In the genomic region with DNA sequence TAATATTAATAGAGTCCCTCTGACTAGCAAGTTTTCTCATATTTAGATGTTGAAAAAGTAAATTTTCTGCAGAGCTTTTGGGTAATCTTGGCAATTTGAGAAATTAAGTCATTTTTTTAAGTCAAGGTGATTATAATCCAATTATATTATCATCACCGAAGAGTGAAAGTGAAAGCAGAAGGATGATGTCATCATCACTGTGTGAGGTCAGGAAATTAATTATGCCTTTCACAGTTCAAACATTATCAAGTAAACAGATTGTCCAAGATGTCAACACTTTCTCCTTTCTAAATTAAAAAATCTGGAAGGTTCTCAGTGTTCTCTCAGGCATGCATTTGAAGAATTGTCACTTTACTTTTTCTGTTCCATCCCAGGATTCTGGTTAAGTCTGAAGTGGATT, we compare ENCODE assay signal across 14 cellular contexts.
"Had no signal": no experiment of that assay in that cellular context is flagged by ENCODE, and none has a peak within 500 bp of the region (broad histone marks: within the 10 kb centered on the region; RNA-seq: fewer than 3 reads in every experiment).

No MANE protein-coding gene starts in this region.

- H3K27ac ChIP-seq: cardiac muscle cell, lower lobe of right lung, right atrium auricular region, skin epidermis, tibial nerve had no signal

- ATAC-seq: activated CD8-positive, alpha-beta memory T cell treated with anti-CD3 and anti-CD28 coated beads, Interleukin-2, amount 10 ng/mL, durations not matched to agents 7 days and 5 days; lower lobe of right lung had no signal

- FAIRE-seq: keratinocyte, urothelium cell line had no signal

- H3K4me1 ChIP-seq: lower lobe of right lung, right atrium auricular region, tibial nerve had no signal

- H3K36me3 ChIP-seq: cardiac muscle cell, lower lobe of right lung, right atrium auricular region, tibial nerve had no signal

- H3K9me3 ChIP-seq: lower lobe of right lung, tibial nerve had no signal

- DNase-seq: activated CD4-positive, alpha-beta memory T cell treated with anti-CD3 and anti-CD28 coated beads, Interleukin-2, amount 10 ng/mL, durations not matched to agents 7 days and 5 days; activated CD4-positive, alpha-beta T cell treated with anti-CD3 and anti-CD28 coated beads for 48 hours; activated CD4-positive, CD25-positive, alpha-beta regulatory T cell; activated CD8-positive, alpha-beta memory T cell treated with anti-CD3 and anti-CD28 coated beads, Interleukin-2, amount 10 ng/mL, durations not matched to agents 7 days and 5 days; effector memory CD4-positive, alpha-beta T cell; foreskin melanocyte; lower lobe of right lung; nucleus accumbens had no signal

- H3K4me3 ChIP-seq: cardiac muscle cell, lower lobe of right lung, right atrium auricular region, skin epidermis, tibial nerve had no signal

- H3K27me3 ChIP-seq: cardiac muscle cell, right atrium auricular region, tibial nerve had no signal
